1 cellular context compared by ENCODE assay signal in genomic region chr2:190467575-190468083, GRCh38.
TF ChIP-seq lines count a peak whose summit lies in the region.

No MANE protein-coding gene starts in this region.

TF ChIP-seq in HEK293, 187 proteins besides CTCF, POLR2A, EP300 and RAD21 (continued from another document):
- TF ChIP-seq ZNF629 (tag by site-specific recombination; IDR thresholded peaks at IDR 0.05) (no peak), HIC1 (tag by site-specific recombination; IDR thresholded peaks at IDR 0.05) (no peak), ZSCAN23 (tag by site-specific recombination; IDR thresholded peaks at IDR 0.05) (no peak), ZNF121 (tag by site-specific recombination; IDR thresholded peaks at IDR 0.05) (no peak), ZNF626 (tag by site-specific recombination; IDR thresholded peaks at IDR 0.05) (no peak), PRDM4 (tag by site-specific recombination; IDR thresholded peaks at IDR 0.05) (no peak; the same call in 1 of the 2 replicates), SCRT1 (tag by site-specific recombination; IDR thresholded peaks at IDR 0.05; ENCODE audit: borderline replicate concordance) (no peak), IKZF3 (tag by site-specific recombination; IDR thresholded peaks at IDR 0.05) (no peak), KLF9 (tag by site-specific recombination; IDR thresholded peaks at IDR 0.05; ENCODE audit: low read depth) (no peak), ZBTB48 (tag by site-specific recombination; IDR thresholded peaks at IDR 0.05) (no peak), ZNF529 (tag by site-specific recombination; IDR thresholded peaks at IDR 0.05; ENCODE audit: insufficient replicate concordance) (no peak), ZSCAN16 (tag by site-specific recombination; IDR thresholded peaks at IDR 0.05) (peak; percentile 87; the same call in 1 of the 2 replicates), BCL6B (tag by site-specific recombination; IDR thresholded peaks at IDR 0.05) (no peak), GLIS2 (tag by site-specific recombination; IDR thresholded peaks at IDR 0.05) (no peak), TRIM28 (IDR thresholded peaks at IDR 0.05; ENCODE audit: borderline replicate concordance, low read length) (peak; percentile 14; the same call in 1 of the 2 replicates), PRDM6 (tag by site-specific recombination; IDR thresholded peaks at IDR 0.05) (peak; percentile 80), ZNF16 (tag by site-specific recombination; IDR thresholded peaks at IDR 0.05; ENCODE audit: low read depth) (no peak)
